8 cellular contexts compared by ENCODE assay signal in the genomic region with DNA sequence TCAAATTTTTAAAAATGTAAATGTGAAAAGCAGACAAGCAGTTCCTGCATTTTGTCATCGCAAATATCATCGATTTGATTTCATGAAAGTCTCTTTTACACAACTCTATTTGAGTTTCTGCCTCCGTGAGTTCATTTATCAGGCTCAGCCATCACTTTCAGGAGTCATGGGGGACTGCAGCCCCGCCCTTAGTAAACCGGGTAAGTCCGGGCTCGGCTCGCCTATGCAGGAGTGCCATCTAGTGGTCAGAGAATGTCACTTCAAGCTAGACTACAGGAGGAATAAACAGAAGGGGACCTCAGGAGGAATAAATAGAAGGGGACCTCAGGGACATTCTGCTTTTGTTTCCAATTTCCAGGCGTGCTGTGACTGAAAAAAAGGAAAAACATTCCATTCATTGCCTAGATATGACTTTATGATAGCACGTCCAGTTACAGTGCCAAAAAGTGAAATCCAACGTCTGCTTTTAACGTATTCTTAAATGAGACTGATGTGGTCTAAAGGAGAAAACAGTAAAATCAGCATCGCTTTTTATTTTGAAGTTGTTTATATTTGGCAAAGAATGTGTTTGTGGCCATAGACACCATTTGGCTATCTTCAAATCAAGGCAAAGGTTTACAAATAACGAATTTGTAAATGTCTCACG.
A peak's percentile ranks its signal among the peaks of the same experiment; 100 is the strongest.
DNase-seq lines count a peak whose midpoint lies in the region; ATAC-seq, FAIRE-seq and TF ChIP-seq lines count a peak whose summit lies in the region.

No MANE protein-coding gene starts in this region.

- H3K27ac ChIP-seq in VCaP, result no peak overlapping the region
- H3K27ac ChIP-seq in breast epithelium, result no peak overlapping the region

- H3K4me1 ChIP-seq in breast epithelium, result no peaks in the 10 kb centered on the region

- peak; percentile 96 for TF ChIP-seq CTCF in VCaP (conservative IDR thresholded peaks at IDR 0.05)
- peak; percentile 53 to 86 (median 69) for TF ChIP-seq CTCF in breast epithelium (IDR thresholded peaks at IDR 0.05)

- H3K9me3 ChIP-seq in breast epithelium, result no peaks in the 10 kb centered on the region

- peak; percentile 32 for FAIRE-seq in A204.1 (lab: Jason Lieb, UNC)

- peak; percentile 99 for ATAC-seq in GM18508 (IDR thresholded peaks at IDR 0.05; ENCODE audit: insufficient read depth, unreplicated experiment)
- peak; percentile 99 for ATAC-seq in HG03025 (IDR thresholded peaks at IDR 0.05; ENCODE audit: low FRiP score, unreplicated experiment)

- no peaks in the 10 kb centered on the region for H3K36me3 ChIP-seq in breast epithelium

- peak overlapping the region in 2 of 3 donors; percentile 19 to 50 for H3K4me3 ChIP-seq in breast epithelium

- intact Hi-C loops in breast epithelium (cut with DNase I; ENCODE audit: low total_unique reads), result no loop called here

- no peaks in the 10 kb centered on the region for H3K27me3 ChIP-seq in breast epithelium

- no peak for TF ChIP-seq POLR2A in breast epithelium (IDR thresholded peaks at IDR 0.05)

- DNase-seq in NCI-H2171 (lab: John Stamatoyannopoulos, UW) (peak; percentile 49), breast epithelium (ENCODE audit: low spot score in 2 of 2) (peak; percentile 25 to 57), islet precursor cell (peak; percentile 85)
- peak; percentile 73 for DNase-seq in stimulated activated CD4-positive, alpha-beta T cell treated with anti-CD3 and anti-CD28 coated beads, Interleukin-15, amount 100 ng/mL, for 24 hours
